Comparison of ENCODE assay signal across 8 cellular contexts in the genomic region with DNA sequence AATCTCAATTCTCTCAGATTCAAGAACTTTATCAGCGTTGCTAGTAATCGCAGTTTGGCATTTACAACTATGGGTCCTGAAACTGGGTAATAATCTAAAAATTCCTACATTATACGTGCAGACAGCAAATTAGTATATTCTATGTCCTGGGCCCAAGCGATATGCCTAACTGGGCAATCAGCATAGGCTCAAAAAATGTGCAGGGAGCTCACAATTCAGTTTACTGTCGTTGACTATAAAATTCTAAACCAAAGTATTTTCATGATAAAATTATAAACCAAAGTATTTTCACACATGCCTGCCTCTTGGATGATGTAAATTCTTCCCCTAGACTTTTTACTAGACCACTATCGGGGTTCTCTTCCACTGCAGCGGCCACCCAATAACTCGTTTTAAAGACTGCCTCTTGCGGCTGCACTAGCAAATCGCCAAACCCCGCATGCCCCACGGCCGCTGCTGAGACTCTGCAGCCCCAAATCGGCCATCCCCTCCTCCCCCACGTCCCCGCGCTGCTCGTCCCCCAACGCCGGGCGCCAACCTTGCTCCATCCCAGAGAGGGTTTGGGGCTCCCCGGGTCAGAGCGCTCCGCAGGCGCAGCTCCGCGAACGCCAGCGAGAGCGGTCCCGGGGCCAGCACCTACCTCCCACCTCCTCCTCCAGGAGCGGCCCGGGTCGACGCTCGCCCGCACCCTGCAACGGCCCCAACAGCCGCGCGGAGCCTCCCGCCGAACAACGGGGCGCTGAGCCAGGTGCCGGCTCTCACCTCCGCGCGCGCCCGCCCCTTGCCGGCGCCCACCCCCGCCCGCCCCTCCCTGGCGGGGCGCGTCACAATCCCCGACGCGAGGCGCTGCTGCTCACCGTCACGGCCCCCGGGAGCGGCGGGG. TPM values are rescaled to one million over a fixed set of nuclear protein-coding genes. Genes with fewer than 3 reads are reported as not detected.
DNase-seq lines count a peak whose midpoint lies in the region; ATAC-seq and TF ChIP-seq lines count a peak whose summit lies in the region.

No MANE protein-coding gene starts in this region.

- H4K20me1 ChIP-seq in neural progenitor cell (ENCODE audit: low read depth): peaks cover 35% of the 10 kb centered on the region

- H3K4me1 Mint-ChIP-seq in activated CD4-positive, alpha-beta memory T cell treated with anti-CD3 and anti-CD28 coated beads for 36 hours (ENCODE audit: low read depth): peaks cover 53% of the 10 kb centered on the region
- peaks cover 21% of the 10 kb centered on the region for H3K4me1 Mint-ChIP-seq in neural progenitor cell

- H3K27ac Mint-ChIP-seq in activated CD4-positive, alpha-beta memory T cell treated with anti-CD3 and anti-CD28 coated beads for 36 hours: peak overlapping the region; percentile 58
- peak overlapping the region; percentile 71 for H3K27ac Mint-ChIP-seq in neural progenitor cell

- H3K4me3 Mint-ChIP-seq in activated CD4-positive, alpha-beta memory T cell treated with anti-CD3 and anti-CD28 coated beads for 36 hours: peak overlapping the region; percentile 79
- peak overlapping the region; percentile 93 for H3K4me3 Mint-ChIP-seq in neural progenitor cell

- TF ChIP-seq CTCF in NB4 (IDR thresholded peaks at IDR 0.05; ENCODE audit: low read depth, low read length) (no peak), fibroblast of the aortic adventitia (IDR thresholded peaks at IDR 0.05; ENCODE audit: insufficient read depth, low read length) (peak; percentile 47), neural progenitor cell (IDR thresholded peaks at IDR 0.05) (peak; percentile 47)

- H3K9ac ChIP-seq in neural progenitor cell: peak overlapping the region; percentile 53

- H3K9me3 Mint-ChIP-seq in activated CD4-positive, alpha-beta memory T cell treated with anti-CD3 and anti-CD28 coated beads for 36 hours: no peaks in the 10 kb centered on the region
- H3K9me3 Mint-ChIP-seq in neural progenitor cell: peaks cover 4% of the 10 kb centered on the region

- no peaks in the 10 kb centered on the region for H3K27me3 ChIP-seq in neural progenitor cell

- H3K36me3 Mint-ChIP-seq in activated CD4-positive, alpha-beta memory T cell treated with anti-CD3 and anti-CD28 coated beads for 36 hours: no peaks in the 10 kb centered on the region
- no peaks in the 10 kb centered on the region for H3K36me3 Mint-ChIP-seq in neural progenitor cell

- POLR2A ChIA-PET in activated CD4-positive, alpha-beta memory T cell treated with anti-CD3 and anti-CD28 coated beads for 36 hours (lab: Charles Lee): interaction anchor here (1.0 kb wide), 2 partner anchors 185 to 526 kb away, joined by 3 read pairs; no protein-coding TSS in a partner anchor

- no peaks in the 10 kb centered on the region for H3K9me3 ChIP-seq in neural progenitor cell (ENCODE audit: low read depth)

- CTCF ChIA-PET in activated CD4-positive, alpha-beta memory T cell treated with anti-CD3 and anti-CD28 coated beads for 36 hours (lab: Charles Lee): interaction anchor here (0.7 to 2.9 kb wide), 7 partner anchors 13 to 613 kb away, joined by 3 to 16 read pairs (median 3); no protein-coding TSS in a partner anchor

- H3K36me3 ChIP-seq in neural progenitor cell: no peaks in the 10 kb centered on the region

- intact Hi-C loops in activated CD4-positive, alpha-beta memory T cell treated with anti-CD3 and anti-CD28 coated beads for 36 hours (cut with micrococcal nuclease): loop anchor here (1.0 to 10.0 kb wide), 9 partner anchors 32 to 587 kb away; partner anchors contain the start of genes BCL10, GNG5, PRKACB and SPATA1

- peaks cover 2% of the 10 kb centered on the region for H3K27me3 Mint-ChIP-seq in activated CD4-positive, alpha-beta memory T cell treated with anti-CD3 and anti-CD28 coated beads for 36 hours
- H3K27me3 Mint-ChIP-seq in neural progenitor cell (ENCODE audit: insufficient read depth, low read depth): peaks cover 2% of the 10 kb centered on the region

- peak; percentile 1 for ATAC-seq in GM21723 (IDR thresholded peaks at IDR 0.05; ENCODE audit: unreplicated experiment)
- ATAC-seq in GM21423 (IDR thresholded peaks at IDR 0.05; ENCODE audit: unreplicated experiment): no peak

- H3K4me1 ChIP-seq in neural progenitor cell: peaks cover 42% of the 10 kb centered on the region

- H3K4me3 ChIP-seq in NB4 (ENCODE audit: low read depth, low read length): peak overlapping the region; percentile 78
- H3K4me3 ChIP-seq in fibroblast of the aortic adventitia (ENCODE audit: low read depth, low read length): peak overlapping the region; percentile 82
- peak overlapping the region; percentile 82 for H3K4me3 ChIP-seq in neural progenitor cell

- peaks cover 50% of the 10 kb centered on the region for H3K79me2 ChIP-seq in neural progenitor cell (ENCODE audit: low read depth)

- H2AFZ ChIP-seq in neural progenitor cell (replicated peaks): no peak overlapping the region

- DNase-seq in NK-92 treated with Interleukin-12 subunit alpha and Interleukin-12 subunit beta, amount 100 ng/mL, for 24 hours (lab: John Stamatoyannopoulos, UW): peak; percentile 41
- DNase-seq in NK-92 (lab: John Stamatoyannopoulos, UW; ENCODE audit: unreplicated experiment) (no peak), NB4 (ENCODE audit: low read depth) (peak; percentile 75), fibroblast of the aortic adventitia (ENCODE audit: low read depth) (peak; percentile 46), neural progenitor cell (ENCODE audit: low spot score) (peak; percentile 89)
- no peak for DNase-seq in activated CD4-positive, alpha-beta memory T cell treated with anti-CD3 and anti-CD28 coated beads for 36 hours

- H3F3A ChIP-seq in neural progenitor cell (ENCODE audit: low read depth): peaks cover 27% of the 10 kb centered on the region

- TF ChIP-seq POLR2A in NB4 (IDR thresholded peaks at IDR 0.05; ENCODE audit: extremely low read depth, insufficient read length): no peak

- H3K27ac ChIP-seq in neural progenitor cell: peak overlapping the region; percentile 95

- H3K4me2 ChIP-seq in neural progenitor cell: peak overlapping the region; percentile 82

RNA-seq across cellular contexts. Expression of gene SSX2IP, which starts 0.5 kb away (rescaled TPM):
- 10 to 100 TPM; 10.9 to 11.6 TPM for total RNA-seq in activated CD4-positive, alpha-beta memory T cell treated with anti-CD3 and anti-CD28 coated beads for 36 hours
- total RNA-seq in fibroblast of the aortic adventitia (ENCODE audit: low replicate concordance) (34.9 and 40.3 TPM in 2 replicates), neural progenitor cell (ENCODE audit: low replicate concordance) (28.2 and 54.1 TPM in 2 replicates)

Comparison
In these comparisons a context has a peak if more than half of its experiments do, and no peak if none do; other contexts are left out.
1. DNase-seq: peak in NK-92 treated with Interleukin-12 subunit alpha and Interleukin-12 subunit beta, amount 100 ng/mL, for 24 hours (single experiment), NB4 (single experiment), fibroblast of the aortic adventitia (single experiment) and neural progenitor cell (single experiment); none in NK-92 (single experiment) and activated CD4-positive, alpha-beta memory T cell treated with anti-CD3 and anti-CD28 coated beads for 36 hours (single experiment).
2. Peak in every context shown above with its lines, with median percentiles within 50 percentile points of each other: H3K4me3 ChIP-seq.